ENCODE assay signal across 8 cellular contexts in the genomic region with DNA sequence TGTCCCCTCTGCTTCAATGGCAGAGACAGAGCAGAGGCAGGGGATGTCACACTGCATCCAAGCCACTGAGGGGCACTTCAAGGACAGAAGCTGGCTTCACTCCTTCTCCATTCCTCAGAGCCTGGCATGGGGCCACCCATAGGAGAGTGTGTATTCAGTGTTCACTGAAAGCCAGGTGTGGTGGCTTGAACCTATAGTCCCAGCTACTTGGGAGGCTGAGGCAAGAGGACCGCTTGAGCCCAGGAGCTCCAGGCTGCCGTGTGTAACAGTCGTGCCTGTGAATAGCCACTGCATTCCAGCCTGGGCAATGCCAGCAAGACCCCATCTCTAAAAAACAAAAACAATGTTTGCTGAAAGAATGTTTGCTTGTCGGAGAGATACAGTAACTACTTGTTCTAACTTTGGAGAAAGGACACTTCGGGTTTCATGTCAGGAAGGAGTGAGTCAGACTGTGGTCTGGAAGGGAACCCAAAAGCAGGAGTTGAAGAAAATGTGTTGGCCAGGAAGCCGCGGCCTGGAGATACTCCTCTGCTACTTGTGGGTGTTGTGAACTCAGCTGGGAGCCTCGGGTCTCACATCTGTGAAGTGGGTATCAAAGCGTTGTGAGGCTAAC. TPM values are rescaled to one million over a fixed set of nuclear protein-coding genes. Genes with fewer than 3 reads are reported as not detected.
DNase-seq lines count a peak whose midpoint lies in the region; ATAC-seq and TF ChIP-seq lines count a peak whose summit lies in the region.

No MANE protein-coding gene starts in this region.

- peak overlapping the region; percentile 59 for H3K27ac ChIP-seq in CD4-positive, CD25-positive, alpha-beta regulatory T cell (ENCODE audit: insufficient read depth, low read length, poor library complexity, severe bottlenecking)
- H3K27ac ChIP-seq in Peyer's patch (peak overlapping the region; percentile 48 to 85 (median 68)), heart left ventricle (peak overlapping the region; percentile 33 to 90 (median 78))

- peaks cover 0 to 3% (median 0%) of the 10 kb centered on the region in 7 donors for H3K9me3 Mint-ChIP-seq in CD4-positive, CD25-positive, alpha-beta regulatory T cell
- H3K9me3 Mint-ChIP-seq in activated T-helper 2 cell treated with anti-CD3 and anti-CD28 coated beads, Interferon-gamma antibody, Interleukin-2, Interleukin-4, amounts not matched to agents 10 μg/mL and 5 μg/mL and 100 μg/mL, durations not matched to agents 14 hours and 24 hours and 36 hours = no peaks in the 10 kb centered on the region
- no peaks in the 10 kb centered on the region for H3K9me3 Mint-ChIP-seq in mesothelial cell of epicardium

- ATAC-seq in CD4-positive, CD25-positive, alpha-beta regulatory T cell (ENCODE audit: low read depth in 2 of 2) = peak in 1 of 2 donors; percentile 10
- ATAC-seq in heart left ventricle = peak in 3 of 4 donors; percentile 6 to 21 (median 20)

- 35 to 43% (median 39%) methylated on average over 9 of the region's 9 CpGs for WGBS in heart left ventricle, 4 donors

- peak overlapping the region; percentile 5 to 85 (median 35) for H3K4me3 Mint-ChIP-seq in CD4-positive, CD25-positive, alpha-beta regulatory T cell
- peak overlapping the region; percentile 34 for H3K4me3 Mint-ChIP-seq in activated T-helper 2 cell treated with anti-CD3 and anti-CD28 coated beads, Interferon-gamma antibody, Interleukin-2, Interleukin-4, amounts not matched to agents 10 μg/mL and 5 μg/mL and 100 μg/mL, durations not matched to agents 14 hours and 24 hours and 36 hours (ENCODE audit: low read depth)
- no peak overlapping the region for H3K4me3 Mint-ChIP-seq in mesothelial cell of epicardium

- H3K27me3 Mint-ChIP-seq in CD4-positive, CD25-positive, alpha-beta regulatory T cell = no peaks in the 10 kb centered on the region
- H3K27me3 Mint-ChIP-seq in activated T-helper 2 cell treated with anti-CD3 and anti-CD28 coated beads, Interferon-gamma antibody, Interleukin-2, Interleukin-4, amounts not matched to agents 10 μg/mL and 5 μg/mL and 100 μg/mL, durations not matched to agents 14 hours and 24 hours and 36 hours (ENCODE audit: low read depth) = no peaks in the 10 kb centered on the region
- no peaks in the 10 kb centered on the region for H3K27me3 Mint-ChIP-seq in mesothelial cell of epicardium (ENCODE audit: low read depth)

- TF ChIP-seq CTCF in Peyer's patch (IDR thresholded peaks at IDR 0.05) (no peak), heart left ventricle (IDR thresholded peaks at IDR 0.05) (no peak), mesothelial cell of epicardium (IDR thresholded peaks at IDR 0.05; ENCODE audit: unreplicated experiment) (no peak)

- H3K4me1 Mint-ChIP-seq in CD4-positive, CD25-positive, alpha-beta regulatory T cell = peaks cover 19 to 77% (median 61%) of the 10 kb centered on the region in 4 donors
- H3K4me1 Mint-ChIP-seq in activated T-helper 2 cell treated with anti-CD3 and anti-CD28 coated beads, Interferon-gamma antibody, Interleukin-2, Interleukin-4, amounts not matched to agents 10 μg/mL and 5 μg/mL and 100 μg/mL, durations not matched to agents 14 hours and 24 hours and 36 hours (ENCODE audit: low read depth) = peaks cover 48% of the 10 kb centered on the region
- peaks cover 15% of the 10 kb centered on the region for H3K4me1 Mint-ChIP-seq in mesothelial cell of epicardium

- intact Hi-C loops in activated T-helper 2 cell treated with anti-CD3 and anti-CD28 coated beads, Interferon-gamma antibody, Interleukin-2, Interleukin-4, amounts not matched to agents 10 μg/mL and 5 μg/mL and 100 μg/mL, durations not matched to agents 14 hours and 24 hours and 36 hours (cut with micrococcal nuclease) = loop anchor here (2.0 kb wide), 1 partner anchor 23 kb away; no protein-coding TSS in a partner anchor
- intact Hi-C loops in heart left ventricle (cut with DNase I) = loop anchor here in 4 of 10 donors (5.0 to 10.0 kb wide), 2 partner anchors 157 to 160 kb away; no protein-coding TSS in a partner anchor

- H3K4me3 ChIP-seq in CD4-positive, CD25-positive, alpha-beta regulatory T cell (ENCODE audit: low read depth, low read length) = peak overlapping the region; percentile 10
- H3K4me3 ChIP-seq in Peyer's patch (no peak overlapping the region), heart left ventricle (peak overlapping the region in 1 of 12 donors; percentile 6)

- H3K27ac Mint-ChIP-seq in CD4-positive, CD25-positive, alpha-beta regulatory T cell = peak overlapping the region; percentile 82 to 96 (median 96)
- H3K27ac Mint-ChIP-seq in activated T-helper 2 cell treated with anti-CD3 and anti-CD28 coated beads, Interferon-gamma antibody, Interleukin-2, Interleukin-4, amounts not matched to agents 10 μg/mL and 5 μg/mL and 100 μg/mL, durations not matched to agents 14 hours and 24 hours and 36 hours = peak overlapping the region; percentile 27
- no peak overlapping the region for H3K27ac Mint-ChIP-seq in mesothelial cell of epicardium

- peaks cover 26% of the 10 kb centered on the region for H3K36me3 Mint-ChIP-seq in CD4-positive, CD25-positive, alpha-beta regulatory T cell
- H3K36me3 Mint-ChIP-seq in activated T-helper 2 cell treated with anti-CD3 and anti-CD28 coated beads, Interferon-gamma antibody, Interleukin-2, Interleukin-4, amounts not matched to agents 10 μg/mL and 5 μg/mL and 100 μg/mL, durations not matched to agents 14 hours and 24 hours and 36 hours (ENCODE audit: low read depth) = peaks cover 50% of the 10 kb centered on the region
- peaks cover 5% of the 10 kb centered on the region for H3K36me3 Mint-ChIP-seq in mesothelial cell of epicardium

- H3K27me3 ChIP-seq in CD4-positive, CD25-positive, alpha-beta regulatory T cell (ENCODE audit: control insufficient read depth, insufficient read depth, low read length) = no peaks in the 10 kb centered on the region
- H3K27me3 ChIP-seq in Peyer's patch (no peaks in the 10 kb centered on the region), heart left ventricle (no peaks in the 10 kb centered on the region)

- TF ChIP-seq POLR2A in Peyer's patch (IDR thresholded peaks at IDR 0.05) = no peak
- no peak for TF ChIP-seq POLR2A in heart left ventricle (IDR thresholded peaks at IDR 0.05)

- no peaks in the 10 kb centered on the region for H3K9me3 ChIP-seq in CD4-positive, CD25-positive, alpha-beta regulatory T cell (ENCODE audit: control insufficient read depth in 2 of 2, low read length in 2 of 2)
- H3K9me3 ChIP-seq in Peyer's patch = no peaks in the 10 kb centered on the region
- H3K9me3 ChIP-seq in heart left ventricle = no peaks in the 10 kb centered on the region

- H3K36me3 ChIP-seq in CD4-positive, CD25-positive, alpha-beta regulatory T cell (ENCODE audit: control insufficient read depth, insufficient read depth, low read length) = peaks cover 27% of the 10 kb centered on the region
- H3K36me3 ChIP-seq in Peyer's patch (no peaks in the 10 kb centered on the region), heart left ventricle (peaks cover 0 to 7% (median 0%) of the 10 kb centered on the region in 9 donors)

- H3K4me1 ChIP-seq in CD4-positive, CD25-positive, alpha-beta regulatory T cell (ENCODE audit: control insufficient read depth, insufficient read depth, low read length, poor library complexity, severe bottlenecking) = peaks cover 66% of the 10 kb centered on the region
- H3K4me1 ChIP-seq in Peyer's patch = peaks cover 0 to 76% (median 6%) of the 10 kb centered on the region in 4 donors
- H3K4me1 ChIP-seq in heart left ventricle = peaks cover 21 to 100% (median 96%) of the 10 kb centered on the region in 12 donors

- no peak for DNase-seq in CD4-positive, CD25-positive, alpha-beta regulatory T cell
- peak in 2 of 3 donors; percentile 31 to 78 for DNase-seq in Peyer's patch
- peak; percentile 25 for DNase-seq in activated T-helper 2 cell treated with anti-CD3 and anti-CD28 coated beads, Interferon-gamma antibody, Interleukin-2, Interleukin-4, amounts not matched to agents 10 μg/mL and 5 μg/mL and 100 μg/mL, durations not matched to agents 14 hours and 24 hours and 36 hours (ENCODE audit: low spot score)
- peak in 4 of 5 donors; percentile 58 to 82 (median 65) for DNase-seq in heart left ventricle
- DNase-seq in stimulated activated CD4-positive, alpha-beta T cell treated with anti-CD3 and anti-CD28 coated beads, Interleukin-2, amount 100 ng/mL, for 48 hours = peak; percentile 37 to 40
- no peak for DNase-seq in DMS53 treated with DMSO at 0.1 percent for 48 hours (lab: John Stamatoyannopoulos, UW; ENCODE audit: unreplicated experiment)
- DNase-seq in COR-L47 (lab: John Stamatoyannopoulos, UW) = no peak
- DNase-seq in mesothelial cell of epicardium (ENCODE audit: low spot score in 2 of 2, unreplicated experiment in 2 of 2) = no peak

RNA-seq across cellular contexts. Expression of gene ELK3, which starts 43.4 kb away (rescaled TPM):
- 84.7 TPM for total RNA-seq in CD4-positive, CD25-positive, alpha-beta regulatory T cell
- 10 to 100 TPM; 33.4 to 47.9 (median 38.3) TPM for polyA plus RNA-seq in CD4-positive, CD25-positive, alpha-beta regulatory T cell
- total RNA-seq in Peyer's patch (10 to 100 TPM in 2 of 4 donors, 1 to 10 TPM in 2; 5.1 to 23.9 (median 9.4) TPM), heart left ventricle (10 to 100 TPM; 14.3 to 42.3 (median 18.6) TPM), mesothelial cell of epicardium (27.2 to 28.2 TPM (median 28.0 TPM) in 3 replicates)
- 37.0 and 39.7 TPM in 2 replicates for total RNA-seq in activated T-helper 2 cell treated with anti-CD3 and anti-CD28 coated beads, Interferon-gamma antibody, Interleukin-2, Interleukin-4, amounts not matched to agents 10 μg/mL and 5 μg/mL and 100 μg/mL, durations not matched to agents 14 hours and 24 hours and 36 hours
- polyA plus RNA-seq in heart left ventricle = 10 to 100 TPM in 1 of 2 donors, 1 to 10 TPM in 1; 5.7 to 20.7 TPM

Comparison
In these comparisons a context has a peak if more than half of its experiments do, and no peak if none do; other contexts are left out.
1. DNase-seq: peak in Peyer's patch (2 of 3), activated T-helper 2 cell treated with anti-CD3 and anti-CD28 coated beads, Interferon-gamma antibody, Interleukin-2, Interleukin-4, amounts not matched to agents 10 μg/mL and 5 μg/mL and 100 μg/mL, durations not matched to agents 14 hours and 24 hours and 36 hours (single experiment), heart left ventricle (4 of 5) and stimulated activated CD4-positive, alpha-beta T cell treated with anti-CD3 and anti-CD28 coated beads, Interleukin-2, amount 100 ng/mL, for 48 hours (2 of 2); none in CD4-positive, CD25-positive, alpha-beta regulatory T cell (0 of 3), DMS53 treated with DMSO at 0.1 percent for 48 hours (single experiment), COR-L47 (single experiment) and mesothelial cell of epicardium (0 of 2).
2. Peak in every context shown above with its lines, with median percentiles within 50 percentile points of each other: H3K27ac ChIP-seq.